5 cellular contexts compared by ENCODE assay signal in the genomic region with DNA sequence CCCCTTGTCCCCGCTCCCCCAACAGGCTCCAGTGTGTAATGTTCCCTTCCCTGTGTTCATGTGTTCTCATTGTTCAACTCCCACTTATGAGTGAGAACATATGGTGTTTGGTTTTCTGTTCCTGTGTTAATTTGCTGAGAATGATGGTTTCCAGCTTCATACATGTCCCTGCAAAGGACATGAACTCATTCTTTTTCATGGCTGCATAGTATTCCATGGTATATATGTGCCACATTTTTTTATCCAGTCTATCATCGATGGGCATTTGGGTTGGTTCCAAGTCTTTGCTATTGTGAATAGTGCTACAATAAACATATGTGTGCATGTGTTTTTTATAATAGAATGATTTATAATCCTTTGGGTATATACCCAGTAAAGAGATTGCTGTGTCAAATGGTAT. TPM values are rescaled to one million over a fixed set of nuclear protein-coding genes. Genes with fewer than 3 reads are reported as not detected.
"Had no signal": no experiment of that assay in that cellular context is flagged by ENCODE, and none has a peak within 500 bp of the region (broad histone marks: within the 10 kb centered on the region; RNA-seq: fewer than 3 reads in every experiment).

No MANE protein-coding gene starts in this region.

RNA-seq across cellular contexts. Expression of gene SPINK13, which starts 6.5 kb away (rescaled TPM):
- total RNA-seq: HepG2, HT-29, HT1080, IMR-90 had no signal
- polyA plus RNA-seq: HepG2, IgD-negative memory B cell, IMR-90 had no signal

RNA-seq across cellular contexts. Expression of gene MARCOL, which starts 36.8 kb away (rescaled TPM):
- total RNA-seq: HepG2, HT-29, HT1080, IMR-90 had no signal
- polyA plus RNA-seq: HepG2, IgD-negative memory B cell, IMR-90 had no signal

RNA-seq across cellular contexts. Expression of gene SPINK7, which starts 37.1 kb away (rescaled TPM):
- total RNA-seq: HepG2, HT-29, HT1080, IMR-90 had no signal
- polyA plus RNA-seq: IgD-negative memory B cell, IMR-90 had no signal
